In genomic region chr4:108839333-108839732, GRCh38 we compare ENCODE assay signal across 33 cellular contexts.
"Had no signal": no experiment of that assay in that cellular context is flagged by ENCODE, and none has a peak within 500 bp of the region (broad histone marks: within the 10 kb centered on the region; RNA-seq: fewer than 3 reads in every experiment).

No MANE protein-coding gene starts in this region.

- H3K36me3 ChIP-seq: adrenal gland, brain microvascular endothelial cell, breast epithelium, cardiac muscle cell had no signal

- ATAC-seq: activated CD8-positive, alpha-beta memory T cell treated with anti-CD3 and anti-CD28 coated beads, Interleukin-2, amount 10 ng/mL, durations not matched to agents 7 days and 5 days; activated CD8-positive, alpha-beta T cell treated with anti-CD3 and anti-CD28 coated beads, Interleukin-2, amount 10 ng/mL, durations not matched to agents 7 days and 5 days; activated naive CD4-positive, alpha-beta T cell treated with anti-CD3 and anti-CD28 coated beads, Interleukin-2, amount 50 U/mL, for 72 hours; body of pancreas; T-cell; T-helper 17 cell had no signal

- H3K9me3 ChIP-seq: adrenal gland, body of pancreas, breast epithelium had no signal

- FAIRE-seq: astrocyte, TTC549 had no signal

- H3K27ac ChIP-seq: adrenal gland, body of pancreas, brain microvascular endothelial cell, breast epithelium, cardiac muscle cell, VCaP had no signal

- DNase-seq: activated B cell treated with CpG ODN at 0.5 μM for 24 hours; activated CD4-positive, alpha-beta memory T cell treated with anti-CD3 and anti-CD28 coated beads, Interleukin-2, amount 10 ng/mL, durations not matched to agents 7 days and 5 days; activated CD4-positive, alpha-beta T cell treated with anti-CD3 and anti-CD28 coated beads for 4 hours; activated CD4-positive, alpha-beta T cell treated with anti-CD3 and anti-CD28 coated beads, Interleukin-2, amount 10 ng/mL, durations not matched to agents 7 days and 5 days; activated CD4-positive, alpha-beta T cell treated with anti-CD3 and anti-CD28 coated beads, Interleukin-2, amount 50 U/mL, for 48 hours; activated CD4-positive, CD25-positive, alpha-beta regulatory T cell treated with anti-CD3 and anti-CD28 coated beads, Interleukin-2, amount 50 U/mL, for 72 hours; activated CD8-positive, alpha-beta memory T cell treated with anti-CD3 and anti-CD28 coated beads for 24 hours; activated CD8-positive, alpha-beta memory T cell treated with anti-CD3 and anti-CD28 coated beads, Interleukin-2, amount 10 ng/mL, durations not matched to agents 7 days and 5 days; activated CD8-positive, alpha-beta memory T cell treated with anti-CD3 and anti-CD28 coated beads, Interleukin-2, amount 50 U/mL, for 48 hours; activated CD8-positive, alpha-beta T cell treated with anti-CD3 and anti-CD28 coated beads, Interleukin-2, amount 10 ng/mL, durations not matched to agents 7 days and 5 days; activated effector memory CD4-positive, alpha-beta T cell treated with Interleukin-2 at 50 U/mL for 16 hours; activated gamma-delta T cell; activated naive CD4-positive, alpha-beta T cell treated with anti-CD3 and anti-CD28 coated beads for 36 hours; activated naive CD4-positive, alpha-beta T cell treated with anti-CD3 and anti-CD28 coated beads, Interleukin-2, amount 50 U/mL, for 16 hours; activated naive CD8-positive, alpha-beta T cell treated with anti-CD3 and anti-CD28 coated beads for 36 hours; activated T-cell treated with anti-CD3 and anti-CD28 coated beads, Interleukin-2, amount 50 U/mL, for 24 hours; activated T-cell treated with anti-CD3 and anti-CD28 coated beads, Interleukin-2, amount 50 U/mL, for 48 hours; adrenal gland; amniotic stem cell; aorta; body of pancreas; brain microvascular endothelial cell; caudate nucleus; cerebellar nuclear complex; T-cell; T-helper 17 cell; T-helper 9 cell had no signal

- H3K27me3 ChIP-seq: body of pancreas, brain microvascular endothelial cell, breast epithelium, cardiac muscle cell had no signal

- H3K4me1 ChIP-seq: adrenal gland, body of pancreas, breast epithelium had no signal

- H3K4me3 ChIP-seq: adrenal gland, body of pancreas, breast epithelium, cardiac muscle cell had no signal
